In the genomic region with DNA sequence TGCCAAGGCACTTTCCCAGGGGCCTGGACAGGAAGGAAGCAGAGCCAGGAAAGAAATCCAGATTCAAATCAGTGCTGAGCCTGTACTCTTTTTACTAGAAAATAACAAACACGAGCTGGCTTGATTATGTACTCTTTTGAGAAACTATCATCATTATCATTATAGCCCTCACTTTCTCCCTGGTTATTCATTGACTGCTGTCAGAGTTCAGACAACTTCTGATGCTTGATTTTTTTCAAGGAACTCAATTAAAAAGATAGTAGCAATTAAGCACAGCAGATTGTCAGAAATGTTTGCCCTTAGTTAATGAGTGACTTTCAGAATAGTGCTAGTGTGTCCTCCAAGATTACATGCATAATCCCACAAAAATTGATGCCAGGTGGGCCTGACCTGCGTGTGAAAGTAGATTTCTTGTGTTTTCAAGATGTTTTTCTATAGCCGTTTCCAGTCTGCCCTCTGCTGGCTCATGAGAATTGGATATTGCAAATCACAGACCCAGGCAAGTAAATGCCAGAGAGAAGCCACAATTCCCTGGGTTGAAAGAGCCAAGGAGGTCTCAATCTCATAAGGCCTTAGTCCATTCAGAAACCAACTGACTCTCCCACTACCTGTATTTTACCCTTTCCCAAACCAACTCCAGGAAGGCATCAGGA, we compare ENCODE assay signal across 8 cellular contexts. TPM values are rescaled to one million over a fixed set of nuclear protein-coding genes. Genes with fewer than 3 reads are reported as not detected.
DNase-seq lines count a peak whose midpoint lies in the region; ATAC-seq and TF ChIP-seq lines count a peak whose summit lies in the region.

No MANE protein-coding gene starts in this region.

- H3K27ac ChIP-seq in foreskin keratinocyte: no peak overlapping the region

- H3K4me1 ChIP-seq in foreskin keratinocyte: no peaks in the 10 kb centered on the region

- peak; percentile 50 for TF ChIP-seq CTCF in foreskin keratinocyte (conservative IDR thresholded peaks at IDR 0.05)

- no peaks in the 10 kb centered on the region for H3K27me3 ChIP-seq in foreskin keratinocyte

- ATAC-seq in GM18868 (IDR thresholded peaks at IDR 0.05; ENCODE audit: unreplicated experiment) (peak; percentile 50), foreskin keratinocyte (peak; percentile 44), GM19328 (IDR thresholded peaks at IDR 0.05; ENCODE audit: unreplicated experiment) (no peak), GM21576 (IDR thresholded peaks at IDR 0.05; ENCODE audit: unreplicated experiment) (no peak), HG03565 (IDR thresholded peaks at IDR 0.05; ENCODE audit: unreplicated experiment) (no peak)

- DNase-seq in AG08395 (ENCODE audit: low spot score): peak; percentile 5
- DNase-seq in NCI-H748 treated with DMSO at 0.1 percent for 48 hours (lab: John Stamatoyannopoulos, UW): peak; percentile 64
- DNase-seq in foreskin keratinocyte: no peak
- no peak for DNase-seq in dedifferentiated amniotic fluid mesenchymal stem cell (ENCODE audit: extremely low spot score)

RNA-seq across cellular contexts. Expression of a gene that starts 14.3 kb away (rescaled TPM):
- total RNA-seq in foreskin keratinocyte: 16.2 and 18.2 TPM in 2 replicates
- 22.7 and 28.3 TPM in 2 replicates for polyA plus RNA-seq in foreskin keratinocyte

Comparison
In these comparisons a context has a peak if more than half of its experiments do, and no peak if none do; other contexts are left out.
1. DNase-seq: peak in AG08395 (single experiment) and NCI-H748 treated with DMSO at 0.1 percent for 48 hours (single experiment); none in foreskin keratinocyte (0 of 2) and dedifferentiated amniotic fluid mesenchymal stem cell (single experiment).
2. ATAC-seq: peak in GM18868 (single experiment) and foreskin keratinocyte (single experiment); none in GM19328 (single experiment), GM21576 (single experiment) and HG03565 (single experiment).